ENCODE assay signal across 16 cellular contexts in genomic region chr4:40202474-40202873, GRCh38. TPM values are rescaled to one million over a fixed set of nuclear protein-coding genes. Genes with fewer than 3 reads are reported as not detected.
DNase-seq lines count a peak whose midpoint lies in the region; ATAC-seq, FAIRE-seq and TF ChIP-seq lines count a peak whose summit lies in the region.
"Had no signal": no experiment of that assay in that cellular context is flagged by ENCODE, and none has a peak within 500 bp of the region (broad histone marks: within the 10 kb centered on the region; RNA-seq: fewer than 3 reads in every experiment).

No MANE protein-coding gene starts in this region.

- peak overlapping the region; percentile 98 for H3K27ac Mint-ChIP-seq in activated naive CD4-positive, alpha-beta T cell treated with anti-CD3 and anti-CD28 coated beads for 36 hours

- H3K4me3 ChIP-seq in OCI-LY7 (ENCODE audit: low read depth, low read length, poor library complexity, severe bottlenecking) (peak overlapping the region; percentile 79), GM12878 (peak overlapping the region; percentile 88), stomach (peak overlapping the region in 1 of 4 donors; percentile 2)
- H3K4me3 ChIP-seq: ovary had no signal

- H3K27me3 ChIP-seq in GM12878 (replicated peaks in 1 of 2; ENCODE audit: control insufficient read depth in 2 of 2, insufficient read depth in 2 of 2, low read length in 1 of 2) (no peaks in the 10 kb centered on the region), stomach (no peaks in the 10 kb centered on the region)
- H3K27me3 ChIP-seq: ovary had no signal

- CTCF ChIA-PET in activated naive CD4-positive, alpha-beta T cell treated with anti-CD3 and anti-CD28 coated beads for 36 hours (lab: Charles Lee) = interaction anchor here (0.5 to 1.2 kb wide), 3 partner anchors 10 to 26 kb away, joined by 3 to 4 read pairs (median 3); no protein-coding TSS in a partner anchor
- CTCF ChIA-PET in OCI-LY7 (lab: Charles Lee; ENCODE audit: unreplicated experiment) = no interaction called here
- CTCF ChIA-PET in GM12878 (lab: Yijun Ruan, JAX) = interaction anchor here (0.7 to 1.6 kb wide), 3 partner anchors 10 to 105 kb away, joined by 3 to 5 read pairs (median 4); no protein-coding TSS in a partner anchor

- in situ Hi-C loops in GM12878 (cut with MboI) = loop anchor here (5.0 to 10.0 kb wide), 2 partner anchors 105 to 568 kb away; partner anchors contain the start of gene SMIM14

- H3K4me2 ChIP-seq in OCI-LY7 (ENCODE audit: low read length) (peak overlapping the region; percentile 84), GM12878 (ENCODE audit: control insufficient read depth, insufficient read depth) (peak overlapping the region; percentile 75)

- WGBS in GM12878 (ENCODE audit: insufficient coverage, insufficient replicate concordance, low lambda C conversion rate, missing lambda C conversion rate) = 0% methylated on average over 3 of the region's 3 CpGs
- 74 to 89% (median 81%) methylated on average over 3 of the region's 3 CpGs for WGBS in stomach, 5 donors

- no peaks in the 10 kb centered on the region for H3K27me3 Mint-ChIP-seq in activated naive CD4-positive, alpha-beta T cell treated with anti-CD3 and anti-CD28 coated beads for 36 hours (ENCODE audit: low read depth)

- DNase-seq in activated naive CD4-positive, alpha-beta T cell treated with anti-CD3 and anti-CD28 coated beads for 36 hours = peak; percentile 54
- DNase-seq in activated naive CD4-positive, alpha-beta T cell treated with Interleukin-2 at 50 U/mL for 16 hours = no peak
- DNase-seq in OCI-LY7 (ENCODE audit: low spot score) = peak; percentile 29
- no peak for DNase-seq in GM12878 (ENCODE audit: low read depth, low spot score)
- DNase-seq in stomach = no peak
- DNase-seq in HPDE6-E6E7 (ENCODE audit: extremely low spot score) = no peak
- no peak for DNase-seq in stimulated activated CD4-positive, alpha-beta T cell treated with anti-CD3 and anti-CD28 coated beads, Interleukin-1b, Interleukin-23, amount 100 ng/mL, for 48 hours
- DNase-seq: aorta, dermis blood vessel endothelial cell, DMS153, NCI-H1694, ovary had no signal

- TF ChIP-seq RAD21 in GM12878 (IDR thresholded peaks at IDR 0.05; ENCODE audit: insufficient read depth, low read depth, low read length) = no peak

- peak overlapping the region; percentile 93 for H3K27ac ChIP-seq in OCI-LY7 (ENCODE audit: low read depth, low read length, poor library complexity, severe bottlenecking)
- H3K27ac ChIP-seq in GM12878 (ENCODE audit: control insufficient read depth, insufficient read depth) = peak overlapping the region; percentile 92
- H3K27ac ChIP-seq in stomach = peak overlapping the region in 4 of 5 donors; percentile 10 to 83 (median 70)
- H3K27ac ChIP-seq: ovary had no signal

- H2AFZ ChIP-seq in OCI-LY7 (ENCODE audit: low read length) (no peak overlapping the region), GM12878 (ENCODE audit: control insufficient read depth, low read depth, low read length) (no peak overlapping the region)

- peaks cover 36% of the 10 kb centered on the region for H3K4me1 Mint-ChIP-seq in activated naive CD4-positive, alpha-beta T cell treated with anti-CD3 and anti-CD28 coated beads for 36 hours (ENCODE audit: low read depth)

- H4K20me1 ChIP-seq in OCI-LY7 (ENCODE audit: insufficient read depth, low read length) = peaks cover 27% of the 10 kb centered on the region
- no peaks in the 10 kb centered on the region; the same call in 1 of the 2 replicates for H4K20me1 ChIP-seq in GM12878 (ENCODE audit: control insufficient read depth, insufficient read depth)

- POLR2A ChIA-PET in OCI-LY7 (lab: Charles Lee) (interaction anchor here (1.0 to 1.1 kb wide), 2 partner anchors 11 to 20 kb away, joined by 3 to 5 read pairs; no protein-coding TSS in a partner anchor), GM12878 (lab: Charles Lee) (interaction anchor here (0.6 to 14.4 kb wide), 6 partner anchors 8 to 590 kb away, joined by 3 to 214 read pairs (median 4); partner anchors contain the start of gene RHOH)

- SMC1A ChIA-PET in GM12878 (lab: Charles Lee; ENCODE audit: uncharacterized antibody, unreplicated experiment) = interaction anchor here (0.8 to 15.0 kb wide), 7 partner anchors 12 to 114 kb away, joined by 3 to 336 read pairs (median 3); partner anchors contain the start of gene RHOH

- no peak for FAIRE-seq in GM12878 (lab: Jason Lieb, UNC)
- FAIRE-seq: HepG2 had no signal

- no peaks in the 10 kb centered on the region for H3K9me3 Mint-ChIP-seq in activated naive CD4-positive, alpha-beta T cell treated with anti-CD3 and anti-CD28 coated beads for 36 hours

- RAD21 ChIA-PET in GM12878 (lab: Charles Lee; ENCODE audit: unreplicated experiment) = interaction anchor here (0.7 to 12.9 kb wide), 10 partner anchors 8 to 123 kb away, joined by 3 to 179 read pairs (median 4); partner anchors contain the start of gene RHOH

- peaks cover 100% of the 10 kb centered on the region for H3K79me2 ChIP-seq in OCI-LY7 (ENCODE audit: insufficient read depth, low read depth, low read length)
- peaks cover 97% of the 10 kb centered on the region for H3K79me2 ChIP-seq in GM12878 (ENCODE audit: control insufficient read depth, insufficient read depth, low read length)

- ATAC-seq in GM12878 = no peak
- ATAC-seq in HG02885 (IDR thresholded peaks at IDR 0.05; ENCODE audit: poor library complexity, unreplicated experiment) = no peak
- ATAC-seq: HepG2 had no signal

- peak overlapping the region; percentile 85 for H3K4me3 Mint-ChIP-seq in activated naive CD4-positive, alpha-beta T cell treated with anti-CD3 and anti-CD28 coated beads for 36 hours

- H3K9me3 ChIP-seq in OCI-LY7 (ENCODE audit: low read length) = no peaks in the 10 kb centered on the region
- no peaks in the 10 kb centered on the region for H3K9me3 ChIP-seq in GM12878 (replicated peaks; ENCODE audit: control insufficient read depth, insufficient read depth, low read length)
- no peaks in the 10 kb centered on the region for H3K9me3 ChIP-seq in stomach
- H3K9me3 ChIP-seq: ovary had no signal

- peak overlapping the region; percentile 99 for H3K9ac ChIP-seq in GM12878 (ENCODE audit: control insufficient read depth, insufficient read depth, low read length)

- H3K36me3 ChIP-seq in OCI-LY7 (ENCODE audit: insufficient read depth, low read length) (peaks cover 65% of the 10 kb centered on the region), GM12878 (ENCODE audit: control insufficient read depth in 2 of 2, insufficient read depth in 2 of 2, low read length in 1 of 2) (no peaks in the 10 kb centered on the region; a peak in 1 of 4 replicates), stomach (no peaks in the 10 kb centered on the region)
- H3K36me3 ChIP-seq: ovary had no signal

- TF ChIP-seq EP300 in GM12878 (IDR thresholded peaks at IDR 0.05; ENCODE audit: borderline replicate concordance in 1 of 2, control insufficient read depth in 1 of 2, low read depth in 2 of 2, low read length in 2 of 2) = no peak
- no peak for TF ChIP-seq EP300 in stomach (IDR thresholded peaks at IDR 0.05)

- H3K36me3 Mint-ChIP-seq in activated naive CD4-positive, alpha-beta T cell treated with anti-CD3 and anti-CD28 coated beads for 36 hours (ENCODE audit: low read depth) = peaks cover 73% of the 10 kb centered on the region

- TF ChIP-seq CTCF in OCI-LY7 (conservative IDR thresholded peaks at IDR 0.05; ENCODE audit: low read length) (no peak), GM12878 (IDR thresholded peaks at IDR 0.05 in 2 of 3, conservative IDR thresholded peaks at IDR 0.05 in 1 of 3; ENCODE audit: control insufficient read depth in 2 of 3, extremely low read depth in 1 of 3, insufficient read depth in 1 of 3, low read depth in 3 of 3, low read length in 3 of 3) (no peak), stomach (IDR thresholded peaks at IDR 0.05) (no peak)

- intact Hi-C loops in activated naive CD4-positive, alpha-beta T cell treated with anti-CD3 and anti-CD28 coated beads for 36 hours (cut with micrococcal nuclease) = loop anchor here (5.0 to 10.0 kb wide), 6 partner anchors 232 to 1888 kb away; partner anchors contain the start of genes KLF3, TMEM156 and UBE2K
- intact Hi-C loops in OCI-LY7 (cut with micrococcal nuclease; ENCODE audit: unreplicated experiment) = loop anchor here (5.0 kb wide), 1 partner anchor 850 kb away; no protein-coding TSS in a partner anchor
- intact Hi-C loops in GM12878 (cut with micrococcal nuclease; ENCODE audit: unreplicated experiment) = no loop called here
- intact Hi-C loops in stomach (cut with DNase I; ENCODE audit: low total_unique reads) = no loop called here

- no peak for TF ChIP-seq POLR2A in GM12878 (IDR thresholded peaks at IDR 0.05; ENCODE audit: low read depth, low read length)
- TF ChIP-seq POLR2A in stomach (IDR thresholded peaks at IDR 0.05) = no peak

- H3K4me1 ChIP-seq in OCI-LY7 (ENCODE audit: insufficient read depth, low read length, poor library complexity, severe bottlenecking) (peaks cover 60% of the 10 kb centered on the region), GM12878 (ENCODE audit: control insufficient read depth, insufficient read depth, low read length) (peaks cover 15% of the 10 kb centered on the region), stomach (no peaks in the 10 kb centered on the region)

- no TSS peak for BruUV-seq in OCI-LY7 (replicated peaks; lab: Mats Ljungman, UMichigan)
- no TSS peak for BruUV-seq in GM12878 (replicated peaks; lab: Mats Ljungman, UMichigan)

- no peaks in the 10 kb centered on the region for H3K9me2 ChIP-seq in OCI-LY7 (ENCODE audit: insufficient read depth, low read length)

RNA-seq across cellular contexts. Expression of gene RHOH, which starts 5.6 kb away (rescaled TPM):
- total RNA-seq in activated naive CD4-positive, alpha-beta T cell treated with anti-CD3 and anti-CD28 coated beads for 36 hours = 10 to 100 TPM; 87.5 to 92.7 TPM
- total RNA-seq in OCI-LY7 (2014; rRNA removed; shearing (Covaris generic)) = 35.5 and 38.2 TPM in 2 replicates
- total RNA-seq in OCI-LY7 (2022) = 83.2 and 87.4 TPM in 2 replicates
- 89.6 and 93.8 TPM in 2 replicates for total RNA-seq in GM12878 (2013; cell fraction: nucleolus; rRNA removed)
- 47.2 and 49.3 TPM in 2 replicates for total RNA-seq in GM12878 (2014; rRNA removed)
- 46.5 and 48.1 TPM in 2 replicates for total RNA-seq in GM12878 (2014; rRNA removed; fragmentation: Illumina TruSeq; extraction: Trizol)
- 64.5 and 65.7 TPM in 2 replicates for total RNA-seq in GM12878 (2021)
- polyA plus RNA-seq in GM12878 (2011; ENCODE audit: low read depth) = 44.8 TPM
- 120 and 128 TPM in 2 replicates for polyA plus RNA-seq in GM12878 (2011; rRNA removed)
- 117 and 119 TPM in 2 replicates for polyA plus RNA-seq in GM12878 (2011; cell fraction: cytosol; rRNA removed)
- 75.7 and 87.1 TPM in 2 replicates for polyA plus RNA-seq in GM12878 (2011; cell fraction: nucleus; rRNA removed)
- 56.8 and 82.4 TPM in 2 replicates for polyA plus RNA-seq in GM12878 (2012)
- 51.9 and 67.1 TPM in 2 replicates for polyA plus RNA-seq in GM12878 (2014; fragmentation: Illumina TruSeq; extraction: Trizol)
- polyA plus RNA-seq in GM12878 (2014; fragmentation: Nextera tagmentation; extraction: Ambion mirVana) = 10 to 100 TPM; 48.9 to 78.4 TPM
- 48.4 and 49.5 TPM in 2 replicates for polyA plus RNA-seq in GM12878 (2014; rRNA removed)
- polyA plus RNA-seq in GM12878 (2016; fragmentation: Nextera tagmentation; extraction: Ambion mirVana) = 10 to 100 TPM; 63.8 to 64.4 TPM
- polyA minus RNA-seq in GM12878 (2011; rRNA and poly(A)+ RNA removed) = 176 and 260 TPM in 2 replicates
- 56.8 and 63.4 TPM in 2 replicates for polyA minus RNA-seq in GM12878 (2011; cell fraction: cytosol; rRNA and poly(A)+ RNA removed)
- 91.3 and 105 TPM in 2 replicates for polyA minus RNA-seq in GM12878 (2011; cell fraction: nucleus; rRNA and poly(A)+ RNA removed)
- total RNA-seq in stomach = 1 to 10 TPM; 1.3 to 4.8 (median 3.9) TPM
- polyA plus RNA-seq in stomach = 1 to 10 TPM; 3.2 to 7.5 (median 5.4) TPM
- total RNA-seq: HepG2, lung microvascular endothelial cell had no signal
- polyA plus RNA-seq: AG04450 had no signal

Comparison
In these comparisons a context has a peak if more than half of its experiments do, and no peak if none do; other contexts are left out.
1. DNase-seq: peak in activated naive CD4-positive, alpha-beta T cell treated with anti-CD3 and anti-CD28 coated beads for 36 hours (single experiment) and OCI-LY7 (single experiment); none in activated naive CD4-positive, alpha-beta T cell treated with Interleukin-2 at 50 U/mL for 16 hours (single experiment), GM12878 (single experiment), stomach (single experiment), HPDE6-E6E7 (single experiment) and stimulated activated CD4-positive, alpha-beta T cell treated with anti-CD3 and anti-CD28 coated beads, Interleukin-1b, Interleukin-23, amount 100 ng/mL, for 48 hours (single experiment).
2. RNA of gene RHOH, which starts 5.6 kb away (total RNA-seq): 87.5 to 92.7 TPM in activated naive CD4-positive, alpha-beta T cell treated with anti-CD3 and anti-CD28 coated beads for 36 hours, 35.5 to 87.4 TPM in OCI-LY7 and 46.5 to 93.8 TPM in GM12878; 1.3 to 4.8 TPM in stomach; every median in the first group is over 4 times any median in the second.
3. intact Hi-C loops: an anchor here in activated naive CD4-positive, alpha-beta T cell treated with anti-CD3 and anti-CD28 coated beads for 36 hours (5.0 to 10.0 kb wide) and OCI-LY7 (5.0 kb wide); none called in GM12878 and stomach.
4. Peak in every context shown above with its lines, with median percentiles within 50 percentile points of each other: H3K27ac ChIP-seq.